8 cellular contexts compared by ENCODE assay signal in the genomic region with DNA sequence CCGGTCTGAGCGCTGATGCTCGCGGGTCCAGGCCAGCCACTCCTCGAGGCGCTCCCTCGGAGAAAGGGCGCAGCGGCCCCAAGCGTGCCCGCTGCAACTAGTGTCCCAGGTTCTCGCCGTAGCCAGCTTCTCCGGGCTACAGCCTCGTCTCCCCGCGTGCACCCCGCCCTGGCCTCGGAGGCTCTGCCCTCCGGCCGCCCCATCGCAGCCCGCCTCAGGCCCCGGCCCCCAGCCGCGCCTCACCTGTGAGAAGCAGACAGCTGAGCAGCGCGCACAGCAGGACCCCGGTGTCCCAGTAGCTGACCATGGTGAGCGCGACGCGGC. TPM values are rescaled to one million over a fixed set of nuclear protein-coding genes. Genes with fewer than 3 reads are reported as not detected.
DNase-seq lines count a peak whose midpoint lies in the region; ATAC-seq and TF ChIP-seq lines count a peak whose summit lies in the region.

No MANE protein-coding gene starts in this region.

- peaks cover 24% of the 10 kb centered on the region for H3K4me1 ChIP-seq in SJCRH30
- H3K4me1 ChIP-seq in heart left ventricle = peaks cover 0 to 39% (median 17%) of the 10 kb centered on the region in 12 donors

- H3K27ac ChIP-seq in SJCRH30 (no peak overlapping the region), heart left ventricle (peak overlapping the region; percentile 76 to 96 (median 92))

- intact Hi-C loops in heart left ventricle (cut with DNase I) = loop anchor here in 8 of 10 donors (2.0 to 10.0 kb wide), 9 partner anchors 36 to 172 kb away; a partner anchor contains a TSS

- WGBS in heart left ventricle, 4 donors = 0 to 3% (median 1%) methylated on average over 8 to 33 of the region's 33 CpGs

- H3K9me3 ChIP-seq in SJCRH30 (replicated peaks) = no peaks in the 10 kb centered on the region
- no peaks in the 10 kb centered on the region for H3K9me3 ChIP-seq in heart left ventricle

- H3K36me3 ChIP-seq in SJCRH30 (no peaks in the 10 kb centered on the region), heart left ventricle (peaks cover 0 to 4% (median 0%) of the 10 kb centered on the region in 9 donors)

- TF ChIP-seq CTCF in heart left ventricle (IDR thresholded peaks at IDR 0.05) = no peak

- no peak for DNase-seq in SJCRH30
- peak in 2 of 5 donors; percentile 26 to 37 for DNase-seq in heart left ventricle
- DNase-seq in skeletal muscle cell (ENCODE audit: low read depth) = no peak
- no peak for DNase-seq in UCSD-AML1 (lab: John Stamatoyannopoulos, UW; ENCODE audit: unreplicated experiment)
- DNase-seq in SHP77 (lab: John Stamatoyannopoulos, UW) = no peak
- no peak for DNase-seq in NCI-H69 (lab: John Stamatoyannopoulos, UW)
- no peak for DNase-seq in stimulated activated CD4-positive, alpha-beta T cell treated with anti-CD3 and anti-CD28 coated beads, Interleukin-4, amount 100 ng/mL, for 24 hours

- ATAC-seq in GM18511 (IDR thresholded peaks at IDR 0.05; ENCODE audit: unreplicated experiment) = peak; percentile 36
- ATAC-seq in heart left ventricle = peak in 2 of 4 donors; percentile 12 to 47

- peaks cover 7% of the 10 kb centered on the region; the same call in 1 of the 2 replicates for H3K27me3 ChIP-seq in SJCRH30
- peaks cover 0 to 69% (median 48%) of the 10 kb centered on the region in 9 donors for H3K27me3 ChIP-seq in heart left ventricle

- 0 out of 2 replicates have a peak overlapping the region, but pooled peaks have one; percentile 5 for H3K4me3 ChIP-seq in SJCRH30
- peak overlapping the region; percentile 63 to 90 (median 78) for H3K4me3 ChIP-seq in heart left ventricle
- H3K4me3 ChIP-seq in skeletal muscle cell (ENCODE audit: low read depth, low read length) = peak overlapping the region; percentile 49

- no peak for TF ChIP-seq POLR2A in heart left ventricle (IDR thresholded peaks at IDR 0.05)

RNA-seq across cellular contexts. Expression of a gene that starts 0.4 kb away (rescaled TPM):
- 0.25 and 0.36 TPM in 2 replicates for total RNA-seq in SJCRH30 (2014; rRNA removed; shearing (Covaris generic))
- 10 to 100 TPM; 25.7 to 73.2 (median 43.9) TPM for total RNA-seq in heart left ventricle
- polyA plus RNA-seq in heart left ventricle = 10 to 100 TPM; 13.1 to 28.0 TPM

Comparison
In these comparisons a context has a peak if more than half of its experiments do, and no peak if none do; other contexts are left out.
1. H3K4me3 ChIP-seq: peak in every context shown above with its lines; median percentile 78 in heart left ventricle; 49 in skeletal muscle cell; 5 in SJCRH30.
2. RNA of a gene that starts 0.4 kb away (total RNA-seq): 25.7 to 73.2 TPM in heart left ventricle; 0.25 to 0.36 TPM in SJCRH30; every median in the first group is over 10 times any median in the second.